ENCODE assay signal across 18 cellular contexts in the genomic region with DNA sequence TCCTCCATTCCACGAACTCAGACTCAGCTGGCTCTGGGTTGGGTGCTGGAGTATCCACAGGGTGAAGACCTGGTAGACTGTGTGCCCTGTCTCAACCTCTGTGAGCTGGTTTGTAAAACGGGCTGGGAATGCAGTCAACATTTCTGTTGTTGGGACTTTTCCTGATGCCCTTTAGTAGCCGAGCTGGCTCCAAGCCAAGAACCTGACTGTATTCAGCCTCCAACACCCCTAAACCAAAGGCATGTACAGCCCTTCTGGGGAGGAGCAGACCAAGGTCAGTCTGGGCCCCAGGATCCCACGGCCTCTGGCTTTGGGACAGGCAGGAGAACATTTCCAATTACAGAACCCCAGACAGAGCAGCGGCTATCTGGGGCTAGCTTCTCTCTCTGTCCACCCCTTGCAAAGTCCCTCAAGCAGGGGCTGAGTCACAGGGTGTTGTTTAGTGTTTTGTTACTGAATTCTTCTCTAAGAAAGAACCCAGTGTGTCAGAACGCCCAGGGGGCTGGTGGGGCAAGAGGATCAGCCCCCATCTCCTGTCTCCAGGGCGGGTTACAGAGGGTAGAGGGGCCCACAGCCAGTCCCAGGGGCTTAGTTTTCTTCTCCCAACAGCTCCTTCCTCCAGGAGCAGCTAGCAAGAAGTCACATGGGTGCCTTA. TPM values are rescaled to one million over a fixed set of nuclear protein-coding genes. Genes with fewer than 3 reads are reported as not detected.
A peak's percentile ranks its signal among the peaks of the same experiment; 100 is the strongest.
DNase-seq lines count a peak whose midpoint lies in the region; FAIRE-seq and TF ChIP-seq lines count a peak whose summit lies in the region.
"Had no signal": no experiment of that assay in that cellular context is flagged by ENCODE, and none has a peak within 500 bp of the region (broad histone marks: within the 10 kb centered on the region; RNA-seq: fewer than 3 reads in every experiment).

No MANE protein-coding gene starts in this region.

- no peak for TF ChIP-seq CTCF in HFFc6 (IDR thresholded peaks at IDR 0.05)
- no peak for TF ChIP-seq CTCF in H1 (IDR thresholded peaks at IDR 0.05; ENCODE audit: control extremely low read depth in 1 of 3, insufficient read depth in 1 of 3, low read depth in 1 of 3, low read length in 3 of 3)

- H2BK120ac ChIP-seq in H1 (replicated peaks; ENCODE audit: low read depth, low read length), result no peak overlapping the region

- H2BK15ac ChIP-seq in H1 (ENCODE audit: low read length), result no peak overlapping the region

- no peak overlapping the region for H3K4ac ChIP-seq in H1 (replicated peaks; ENCODE audit: insufficient read length, low read depth, low read length)

- H3K56ac ChIP-seq in H1 (replicated peaks; ENCODE audit: insufficient read length, low read depth, low read length), result no peak overlapping the region

- no peaks in the 10 kb centered on the region for H3K23me2 ChIP-seq in H1 (ENCODE audit: low read depth, low read length)

- 0 out of 2 replicates have a peak overlapping the region, but pooled peaks have one; percentile 35 for H2BK5ac ChIP-seq in H1 (ENCODE audit: low read depth, low read length)

- H4K20me1 ChIP-seq in H1 (replicated peaks in 1 of 2; ENCODE audit: control insufficient read depth in 1 of 2, insufficient read depth in 2 of 2, low read length in 2 of 2), result no peaks in the 10 kb centered on the region

- DNase-seq in HFFc6 (peak; percentile 31), SJSA1 (ENCODE audit: low read depth in 1 of 2, low spot score in 2 of 2) (peak; percentile 55 to 59), H1 (ENCODE audit: low read depth in 1 of 2, low spot score in 2 of 2) (no peak), renal cortical epithelial cell (ENCODE audit: low read depth) (peak; percentile 66), NCI-H2196 treated with DMSO at 0.1 percent for 48 hours (lab: John Stamatoyannopoulos, UW; ENCODE audit: unreplicated experiment) (no peak), urothelium cell line (ENCODE audit: low spot score) (no peak)
- no peak for DNase-seq in activated effector memory CD4-positive, alpha-beta T cell treated with Interleukin-2 at 50 U/mL for 16 hours
- DNase-seq: activated CD4-positive, alpha-beta T cell treated with anti-CD3 and anti-CD28 coated beads, Interleukin-2, amount 50 U/mL, for 1 hour; activated T-cell treated with anti-CD3 and anti-CD28 coated beads, Interleukin-2, amount 50 U/mL, for 1 hour; caudate nucleus; left cardiac atrium; NCI-H187 treated with DMSO at 0.1 percent for 48 hours; stimulated activated CD4-positive, alpha-beta T cell treated with anti-CD3 and anti-CD28 coated beads, Interleukin-4, amount 100 ng/mL, for 4 hours; stimulated activated CD8-positive, alpha-beta memory T cell treated with anti-CD3 and anti-CD28 coated beads, Interleukin-4, amount 100 ng/mL, for 48 hours had no signal

- H3K23ac ChIP-seq in H1 (ENCODE audit: insufficient read length), result no peak overlapping the region

- no peak overlapping the region for H2BK20ac ChIP-seq in H1 (ENCODE audit: low read length)

- POLR2A ChIA-PET in H1 (lab: Charles Lee; ENCODE audit: partially characterized antibody), result interaction anchor here (1.1 kb wide), 1 partner anchor 76 kb away, joined by 3 read pairs; no protein-coding TSS in a partner anchor

- no peaks in the 10 kb centered on the region for H3K36me3 Mint-ChIP-seq in HFFc6 (ENCODE audit: low read depth)
- H3K36me3 Mint-ChIP-seq: activated naive CD4-positive, alpha-beta T cell treated with anti-CD3 and anti-CD28 coated beads, Interleukin-2, amount 50 U/mL, for 72 hours had no signal

- CTCF ChIA-PET in H1 (lab: Charles Lee; ENCODE audit: partially characterized antibody), result interaction anchor here (1.2 to 2.1 kb wide), 6 partner anchors 10 to 95 kb away, joined by 3 to 7 read pairs (median 4); no protein-coding TSS in a partner anchor

- no peak overlapping the region for H2AK5ac ChIP-seq in H1 (ENCODE audit: low read depth, low read length)

- H3K79me2 ChIP-seq in H1 (ENCODE audit: control insufficient read depth in 1 of 2, insufficient read depth in 2 of 2, low read length in 2 of 2), result no peaks in the 10 kb centered on the region

- peaks cover 27% of the 10 kb centered on the region for H3K27me3 Mint-ChIP-seq in HFFc6 (ENCODE audit: insufficient read depth)

- no peak overlapping the region for H2BK12ac ChIP-seq in H1 (ENCODE audit: low read depth, low read length)

- H3K27ac Mint-ChIP-seq in HFFc6, result no peak overlapping the region; the same call in 1 of the 2 replicates

- no peak overlapping the region; the same call in 1 of the 2 replicates for H3K18ac ChIP-seq in H1 (ENCODE audit: extremely low read depth, low read length)

- no peaks in the 10 kb centered on the region for H3K36me3 ChIP-seq in SJSA1
- H3K36me3 ChIP-seq in H1 (ENCODE audit: control insufficient read depth in 2 of 4, insufficient read depth in 4 of 4, low read length in 3 of 4), result no peaks in the 10 kb centered on the region

- H4K8ac ChIP-seq in H1 (ENCODE audit: extremely low read depth, insufficient read depth, low read length), result no peak overlapping the region

- no peak overlapping the region for H2AFZ ChIP-seq in H1 (ENCODE audit: low read length)

- no peak overlapping the region for H3K4me2 ChIP-seq in H1 (ENCODE audit: insufficient read depth in 1 of 2, low read depth in 2 of 2, low read length in 2 of 2)

- no peaks in the 10 kb centered on the region for H3K79me1 ChIP-seq in H1 (ENCODE audit: low read depth, low read length)

- peak overlapping the region; percentile 4; the same call in 1 of the 2 replicates for H3K27ac ChIP-seq in SJSA1
- no peak overlapping the region for H3K27ac ChIP-seq in H1 (ENCODE audit: low read depth, low read length)
- H3K27ac ChIP-seq: skin epidermis had no signal

- H3K9ac ChIP-seq in H1 (replicated peaks in 1 of 4; ENCODE audit: extremely low read depth in 1 of 4, low read depth in 3 of 4, low read length in 3 of 4), result no peak overlapping the region

- no peak overlapping the region for H4K5ac ChIP-seq in H1 (ENCODE audit: insufficient read length, low read depth, low read length)

- H3K4me1 ChIP-seq in SJSA1 (replicated peaks) (peaks cover 23% of the 10 kb centered on the region), H1 (replicated peaks in 1 of 4; ENCODE audit: control insufficient read depth in 3 of 4, insufficient read depth in 4 of 4, low read length in 3 of 4) (peaks cover 0 to 8% (median 4%) of the 10 kb centered on the region in 4 experiments; a peak in 5 of 7 replicates)

- H3K4me3 ChIP-seq in SJSA1, result no peak overlapping the region
- H3K4me3 ChIP-seq in H1 (ENCODE audit: extremely low read depth in 1 of 4, insufficient read depth in 2 of 4, low read depth in 3 of 4, low read length in 4 of 4), result no peak overlapping the region
- H3K4me3 ChIP-seq: skin epidermis had no signal

- whole genome bisulfite sequencing in H1 (ENCODE audit: extremely low coverage in 1 of 2, insufficient coverage in 1 of 2, insufficient read length in 1 of 2, insufficient replicate concordance in 2 of 2, low coverage in 1 of 2, low lambda C conversion rate in 2 of 2, missing lambda C conversion rate in 1 of 2), 2 experiments, result 87% methylated on average over 7 of the region's 7 CpGs; no CpG with 5 or more reads in 1 of the 2 experiments

- no peak for TF ChIP-seq RAD21 in H1 (IDR thresholded peaks at IDR 0.05 in 1 of 2, conservative IDR thresholded peaks at IDR 0.05 in 1 of 2; ENCODE audit: low read depth in 2 of 2, low read length in 2 of 2)

- H4K91ac ChIP-seq in H1 (replicated peaks; ENCODE audit: insufficient read length, low read length), result no peak overlapping the region

- no peaks in the 10 kb centered on the region for H3K9me3 Mint-ChIP-seq in HFFc6
- H3K9me3 Mint-ChIP-seq: activated naive CD4-positive, alpha-beta T cell treated with anti-CD3 and anti-CD28 coated beads, Interleukin-2, amount 50 U/mL, for 72 hours had no signal

- TF ChIP-seq POLR2A in H1 (IDR thresholded peaks at IDR 0.05; ENCODE audit: control extremely low read depth in 1 of 2, low read depth in 2 of 2, low read length in 2 of 2), result no peak

- H3K27me3 ChIP-seq in SJSA1 (replicated peaks), result no peaks in the 10 kb centered on the region
- H3K27me3 ChIP-seq in H1 (replicated peaks in 1 of 4; ENCODE audit: control insufficient read depth in 3 of 4, extremely low read depth in 1 of 4, insufficient read depth in 3 of 4, low read length in 3 of 4), result peaks cover 3 to 25% (median 23%) of the 10 kb centered on the region in 4 experiments; a peak in 5 of 7 replicates

- no peak for TF ChIP-seq EP300 in H1 (IDR thresholded peaks at IDR 0.05; ENCODE audit: borderline replicate concordance in 1 of 2, low read depth in 2 of 2, low read length in 2 of 2)

- H3K9me3 ChIP-seq in SJSA1 (replicated peaks) (no peaks in the 10 kb centered on the region), H1 (ENCODE audit: insufficient read depth in 2 of 2, low read depth in 1 of 2, low read length in 1 of 2) (no peaks in the 10 kb centered on the region)

- no peak overlapping the region for H3K14ac ChIP-seq in H1 (ENCODE audit: insufficient read length)

- H3K4me1 Mint-ChIP-seq in HFFc6 (ENCODE audit: low read depth), result peaks cover 27% of the 10 kb centered on the region

- H3K4me3 Mint-ChIP-seq in HFFc6, result no peak overlapping the region

- FAIRE-seq in H1 (lab: Jason Lieb, UNC) (no peak), urothelium cell line (lab: Jason Lieb, UNC) (no peak)
- FAIRE-seq: G401.6, GM12891 had no signal

TF ChIP-seq in H1, 55 proteins besides CTCF, POLR2A, EP300 and RAD21 (continues in another document):
- TF ChIP-seq TCF12 (IDR thresholded peaks at IDR 0.05; ENCODE audit: low read depth, low read length), result no peak
- TF ChIP-seq SIX5 (IDR thresholded peaks at IDR 0.05; ENCODE audit: low read depth, low read length), result no peak
- TF ChIP-seq HDAC6 (IDR thresholded peaks at IDR 0.05; ENCODE audit: low read depth, low read length), result no peak
- TF ChIP-seq TBP (IDR thresholded peaks at IDR 0.05; ENCODE audit: low read depth, low read length), result no peak
- TF ChIP-seq TAF7 (optimal IDR thresholded peaks at IDR 0.05; ENCODE audit: borderline replicate concordance, low read depth, low read length), result no peak

RNA-seq across cellular contexts. Expression of gene SLC6A6, which starts 56.8 kb away (rescaled TPM):
- total RNA-seq in HFFc6 (2021; fragmentation: NEBNext Ultra II Directional; extraction: Animal tissue kit (Norgen Biotek cat#: 25700)), result 10 to 100 TPM; 22.5 to 33.0 (median 28.6) TPM
- total RNA-seq in SJSA1 (2014; rRNA removed; shearing (Covaris generic)), result 36.0 and 49.4 TPM in 2 replicates
- total RNA-seq in H1 (2021; fragmentation: NEBNext Ultra II Directional; extraction: Animal tissue kit (Norgen Biotek cat#: 25700)), result 140 and 144 TPM in 2 replicates
- 66.2 and 77.8 TPM in 2 replicates for polyA plus RNA-seq in H1 (2011; rRNA removed)
- 69.0 TPM for polyA plus RNA-seq in H1 (2011; cell fraction: cytosol; rRNA removed)
- 164 TPM for polyA plus RNA-seq in H1 (2011; cell fraction: nucleus; rRNA removed)
- 61.4 to 78.1 TPM (median 74.2 TPM) in 4 replicates for polyA plus RNA-seq in H1 (2012, experiment 1 of 2)
- polyA plus RNA-seq in H1 (2012, experiment 2 of 2), result 45.2 TPM
- 158 TPM for polyA plus RNA-seq in H1 (2013, experiment 1 of 2)
- 135 TPM for polyA plus RNA-seq in H1 (2013, experiment 2 of 2)
- 242 and 245 TPM in 2 replicates for polyA minus RNA-seq in H1 (2011; rRNA and poly(A)+ RNA removed)
- 135 TPM for polyA minus RNA-seq in H1 (2011; cell fraction: cytosol; rRNA and poly(A)+ RNA removed)
- polyA minus RNA-seq in H1 (2011; cell fraction: nucleus; rRNA and poly(A)+ RNA removed), result 104 TPM
- 46.9 and 354 TPM in 2 replicates for total RNA-seq in renal cortical epithelial cell

Comparison
In these comparisons a context has a peak if more than half of its experiments do, and no peak if none do; other contexts are left out.
1. DNase-seq: peak in HFFc6 (single experiment), SJSA1 (2 of 2) and renal cortical epithelial cell (single experiment); none in H1 (0 of 2), NCI-H2196 treated with DMSO at 0.1 percent for 48 hours (single experiment), urothelium cell line (single experiment) and activated effector memory CD4-positive, alpha-beta T cell treated with Interleukin-2 at 50 U/mL for 16 hours (single experiment).